1 cellular context compared by ENCODE assay signal in genomic region chr16:83137326-83137770, GRCh38.
TF ChIP-seq lines count a peak whose summit lies in the region.

No MANE protein-coding gene starts in this region.

TF ChIP-seq in WTC11, 78 proteins besides CTCF, POLR2A, EP300 and RAD21 (continued from another document):
- TF ChIP-seq, protein P1, sequence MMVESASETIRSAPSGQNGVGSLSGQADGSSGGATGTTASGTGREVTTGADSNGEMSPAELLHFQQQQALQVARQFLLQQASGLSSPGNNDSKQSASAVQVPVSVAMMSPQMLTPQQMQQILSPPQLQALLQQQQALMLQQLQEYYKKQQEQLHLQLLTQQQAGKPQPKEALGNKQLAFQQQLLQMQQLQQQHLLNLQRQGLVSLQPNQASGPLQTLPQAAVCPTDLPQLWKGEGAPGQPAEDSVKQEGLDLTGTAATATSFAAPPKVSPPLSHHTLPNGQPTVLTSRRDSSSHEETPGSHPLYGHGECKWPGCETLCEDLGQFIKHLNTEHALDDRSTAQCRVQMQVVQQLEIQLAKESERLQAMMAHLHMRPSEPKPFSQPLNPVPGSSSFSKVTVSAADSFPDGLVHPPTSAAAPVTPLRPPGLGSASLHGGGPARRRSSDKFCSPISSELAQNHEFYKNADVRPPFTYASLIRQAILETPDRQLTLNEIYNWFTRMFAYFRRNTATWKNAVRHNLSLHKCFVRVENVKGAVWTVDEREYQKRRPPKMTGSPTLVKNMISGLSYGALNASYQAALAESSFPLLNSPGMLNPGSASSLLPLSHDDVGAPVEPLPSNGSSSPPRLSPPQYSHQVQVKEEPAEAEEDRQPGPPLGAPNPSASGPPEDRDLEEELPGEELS (CRISPR knock-in tag; IDR thresholded peaks at IDR 0.05), result no peak
- no peak for TF ChIP-seq NFYB (CRISPR knock-in tag; conservative IDR thresholded peaks at IDR 0.05; ENCODE audit: low read depth)
- TF ChIP-seq ZNF121 (CRISPR knock-in tag; IDR thresholded peaks at IDR 0.05), result no peak
